ENCODE assay signal across 13 cellular contexts in the genomic region with DNA sequence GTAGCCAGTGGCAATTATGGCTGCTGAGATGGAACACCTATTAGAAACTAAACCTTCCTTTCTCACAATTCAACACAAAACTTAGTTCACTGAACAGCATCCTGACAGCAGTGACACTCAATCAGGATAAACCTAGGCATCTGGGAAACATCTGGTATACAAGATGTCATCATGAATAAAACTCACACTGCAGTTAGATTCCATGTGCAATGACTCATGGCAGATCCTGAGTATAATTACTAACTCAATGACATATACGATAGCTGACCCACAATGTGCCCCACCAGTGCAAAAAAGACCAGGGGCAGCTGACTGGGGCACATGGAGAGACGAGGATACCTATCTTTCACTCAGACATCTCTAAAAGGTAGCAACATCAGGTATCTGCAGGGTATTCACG. TPM values are rescaled to one million over a fixed set of nuclear protein-coding genes. Genes with fewer than 3 reads are reported as not detected.
DNase-seq lines count a peak whose midpoint lies in the region; ATAC-seq lines count a peak whose summit lies in the region.
"Had no signal": no experiment of that assay in that cellular context is flagged by ENCODE, and none has a peak within 500 bp of the region (broad histone marks: within the 10 kb centered on the region; RNA-seq: fewer than 3 reads in every experiment).

No MANE protein-coding gene starts in this region.

- H3K27me3 ChIP-seq in mesenchymal stem cell (ENCODE audit: control insufficient read depth in 1 of 2, insufficient read depth in 1 of 2, low read length in 2 of 2) = no peaks in the 10 kb centered on the region
- H3K27me3 ChIP-seq: tibial nerve had no signal

- H3K27ac ChIP-seq in mesenchymal stem cell (ENCODE audit: low read length, poor library complexity, severe bottlenecking) = no peak overlapping the region
- H3K27ac ChIP-seq: tibial nerve had no signal

- H3K4ac ChIP-seq in mesenchymal stem cell (ENCODE audit: low read depth in 1 of 2, low read length in 2 of 2) = no peak overlapping the region

- peaks cover 26% of the 10 kb centered on the region for H3K79me1 ChIP-seq in mesenchymal stem cell (replicated peaks; ENCODE audit: low read length, poor library complexity, severe bottlenecking)

- no peak overlapping the region for H3K23ac ChIP-seq in mesenchymal stem cell (ENCODE audit: low read length in 2 of 2)

- H2AFZ ChIP-seq in mesenchymal stem cell (ENCODE audit: low read depth, low read length) = no peak overlapping the region

- H2BK12ac ChIP-seq in mesenchymal stem cell (ENCODE audit: low read length in 2 of 2) = no peak overlapping the region

- H3K9me3 ChIP-seq in mesenchymal stem cell (ENCODE audit: control insufficient read depth, low read length) = no peaks in the 10 kb centered on the region
- H3K9me3 ChIP-seq: tibial nerve had no signal

- no peak overlapping the region for H3K18ac ChIP-seq in mesenchymal stem cell (ENCODE audit: low read depth in 1 of 2, low read length in 2 of 2)

- H3K4me3 ChIP-seq in mesenchymal stem cell (ENCODE audit: insufficient read depth in 1 of 2, low read depth in 1 of 2, low read length in 2 of 2) = peak overlapping the region in 1 of 2 experiments; percentile 3
- H3K4me3 ChIP-seq: tibial nerve had no signal

- in situ Hi-C loops in ACHN (cut with HindIII; ENCODE audit: low pct_ligation_motif_present, low pct_unique_long_range_greater_than_20kb, low sequenced_read_pairs) = no loop called here

- no peak for ATAC-seq in HG03460 (IDR thresholded peaks at IDR 0.05; ENCODE audit: unreplicated experiment)
- ATAC-seq: T-helper 17 cell had no signal

- H4K8ac ChIP-seq in mesenchymal stem cell (ENCODE audit: low read length) = no peak overlapping the region

- peak overlapping the region; percentile 49 for H3K9ac ChIP-seq in mesenchymal stem cell (ENCODE audit: low read length)

- peak overlapping the region; percentile 30 for H3K4me2 ChIP-seq in mesenchymal stem cell (ENCODE audit: low read length, poor library complexity, severe bottlenecking)

- H2BK5ac ChIP-seq in mesenchymal stem cell (ENCODE audit: low read depth, low read length, poor library complexity, severe bottlenecking) = no peak overlapping the region

- peaks cover 12% of the 10 kb centered on the region for H3K4me1 ChIP-seq in mesenchymal stem cell (ENCODE audit: control insufficient read depth, insufficient read depth, low read depth, low read length)

- H2BK120ac ChIP-seq in mesenchymal stem cell (ENCODE audit: low read depth, low read length) = no peak overlapping the region

- DNase-seq in ACHN = peak; percentile 20
- peak; percentile 87 for DNase-seq in LHCN-M2 (ENCODE audit: low read depth)
- peak; percentile 23 to 73 for DNase-seq in dermis microvascular lymphatic vessel endothelial cell (ENCODE audit: low read depth in 2 of 2)
- DNase-seq in mesenchymal stem cell = peak; percentile 94
- no peak for DNase-seq in SKM-1 (lab: John Stamatoyannopoulos, UW; ENCODE audit: unreplicated experiment)
- DNase-seq in pons (ENCODE audit: low spot score) = no peak
- DNase-seq in NCI-H748 (lab: John Stamatoyannopoulos, UW; ENCODE audit: unreplicated experiment) = no peak
- DNase-seq: C1 segment of cervical spinal cord, caudate nucleus, T-helper 17 cell had no signal

- H3K36me3 ChIP-seq in mesenchymal stem cell (ENCODE audit: control insufficient read depth in 1 of 2, insufficient read depth in 2 of 2, low read depth in 1 of 2, low read length in 2 of 2) = no peaks in the 10 kb centered on the region
- H3K36me3 ChIP-seq: tibial nerve had no signal

- H2BK15ac ChIP-seq in mesenchymal stem cell (ENCODE audit: low read depth, poor library complexity, severe bottlenecking) = no peak overlapping the region

- no peak overlapping the region for H2AK5ac ChIP-seq in mesenchymal stem cell (ENCODE audit: low read length, severe bottlenecking)

- H4K91ac ChIP-seq in mesenchymal stem cell (ENCODE audit: low read length) = no peak overlapping the region

- no peak overlapping the region for H3K14ac ChIP-seq in mesenchymal stem cell (ENCODE audit: low read length in 2 of 2)

- WGBS in mesenchymal stem cell = 38% methylated on average over 3 of the region's 3 CpGs

RNA-seq across cellular contexts. Expression of a gene that starts 17.7 kb away (rescaled TPM):
- total RNA-seq in LHCN-M2 (2014; rRNA removed) = 97.6 and 116 TPM in 2 replicates
- 75.9 TPM for polyA plus RNA-seq in LHCN-M2 (2012)
- 95.8 and 99.2 TPM in 2 replicates for total RNA-seq in dermis microvascular lymphatic vessel endothelial cell
- 115 TPM for polyA plus RNA-seq in mesenchymal stem cell (2013, experiment 1 of 2)
- polyA plus RNA-seq in mesenchymal stem cell (2013, experiment 2 of 2) = 114 TPM
- polyA plus RNA-seq: IgD-negative memory B cell had no signal

Comparison
In these comparisons a context has a peak if more than half of its experiments do, and no peak if none do; other contexts are left out.
1. DNase-seq: peak in ACHN (single experiment), LHCN-M2 (single experiment), dermis microvascular lymphatic vessel endothelial cell (2 of 2) and mesenchymal stem cell (single experiment); none in SKM-1 (single experiment), pons (single experiment) and NCI-H748 (single experiment).